Comparison of ENCODE assay signal across 24 cellular contexts in genomic region chr17:72534265-72534664, GRCh38.
DNase-seq lines count a peak whose midpoint lies in the region; ATAC-seq, FAIRE-seq and TF ChIP-seq lines count a peak whose summit lies in the region.
"Had no signal": no experiment of that assay in that cellular context is flagged by ENCODE, and none has a peak within 500 bp of the region (broad histone marks: within the 10 kb centered on the region; RNA-seq: fewer than 3 reads in every experiment).

No MANE protein-coding gene starts in this region.

- H4K20me1 ChIP-seq in H1 (replicated peaks in 1 of 2; ENCODE audit: control insufficient read depth in 1 of 2, insufficient read depth in 2 of 2, low read length in 2 of 2), result no peaks in the 10 kb centered on the region
- H4K20me1 ChIP-seq: BLaER1 treated with 17β-estradiol and CSF1 and Interleukin-3, amounts not matched to agents 10 nM and 100 nM had no signal

- WGBS in A549 (ENCODE audit: missing lambda C conversion rate), result 88% methylated on average over 2 of the region's 2 CpGs
- WGBS in H1 (ENCODE audit: extremely low coverage in 1 of 2, insufficient coverage in 1 of 2, insufficient read length in 1 of 2, insufficient replicate concordance in 2 of 2, low coverage in 1 of 2, low lambda C conversion rate in 2 of 2, missing lambda C conversion rate in 1 of 2), 2 experiments, result 92% methylated on average over 2 of the region's 2 CpGs; no CpG with 5 or more reads in 1 of the 2 experiments

- no peak for DNase-seq in A549 (ENCODE audit: low read depth in 1 of 2, low spot score in 1 of 2)
- no peak for DNase-seq in Panc1 (ENCODE audit: low read depth, low spot score)
- DNase-seq in H1 (ENCODE audit: low read depth in 1 of 2, low spot score in 2 of 2), result no peak
- DNase-seq in NCI-H510A treated with DMSO at 0.1 percent for 48 hours (lab: John Stamatoyannopoulos, UW), result no peak
- DNase-seq in NCI-H2081 (lab: John Stamatoyannopoulos, UW), result no peak
- no peak for DNase-seq in mucosa of descending colon
- DNase-seq: ACHN; AML-193; BE2C; CD4-positive, alpha-beta T cell; CD8-positive, alpha-beta memory T cell; DMS 273 treated with DMSO at 0.1 percent for 48 hours; DMS79; EL; GDM1; GM23248; H9 had no signal

- H2AK5ac ChIP-seq in H1 (ENCODE audit: low read depth, low read length), result no peak overlapping the region

- no peak overlapping the region for H3K18ac ChIP-seq in H1 (ENCODE audit: extremely low read depth, low read length)

- no peak overlapping the region for H4K5ac ChIP-seq in H1 (ENCODE audit: insufficient read length, low read depth, low read length)

- no peaks in the 10 kb centered on the region for H3K79me1 ChIP-seq in H1 (ENCODE audit: low read depth, low read length)

- H3K56ac ChIP-seq in H1 (replicated peaks; ENCODE audit: insufficient read length, low read depth, low read length), result no peak overlapping the region

- TF ChIP-seq POLR2A in A549 (IDR thresholded peaks at IDR 0.05; ENCODE audit: low read length), result no peak
- no peak for TF ChIP-seq POLR2A in H1 (IDR thresholded peaks at IDR 0.05; ENCODE audit: control extremely low read depth in 1 of 2, low read depth in 2 of 2, low read length in 2 of 2)

- H3K4me1 ChIP-seq in A549, result peaks cover 32% of the 10 kb centered on the region
- peaks cover 81% of the 10 kb centered on the region for H3K4me1 ChIP-seq in Panc1 (ENCODE audit: control insufficient read depth, insufficient read depth, low read length)
- H3K4me1 ChIP-seq in H1 (replicated peaks in 1 of 4; ENCODE audit: control insufficient read depth in 3 of 4, insufficient read depth in 4 of 4, low read length in 3 of 4), result peaks cover 2 to 9% (median 8%) of the 10 kb centered on the region in 4 experiments
- H3K4me1 ChIP-seq in mucosa of descending colon (ENCODE audit: low read depth), result peaks cover 14% of the 10 kb centered on the region
- H3K4me1 ChIP-seq: BE2C had no signal

- H2BK15ac ChIP-seq in H1 (ENCODE audit: low read length), result no peak overlapping the region

- intact Hi-C loops in Panc1 (cut with micrococcal nuclease; ENCODE audit: unreplicated experiment), result loop anchor here (10.0 kb wide), 1 partner anchor 1059 kb away; no protein-coding TSS in a partner anchor
- intact Hi-C loops in mucosa of descending colon (cut with DNase I, micrococcal nuclease), result loop anchor here in 1 of 2 donors (10.0 kb wide), 1 partner anchor 1899 kb away; no protein-coding TSS in a partner anchor

- TF ChIP-seq EP300 in A549 (IDR thresholded peaks at IDR 0.05), result no peak
- TF ChIP-seq EP300 in H1 (IDR thresholded peaks at IDR 0.05; ENCODE audit: borderline replicate concordance in 1 of 2, low read depth in 2 of 2, low read length in 2 of 2), result no peak

- FAIRE-seq in A549 (lab: Jason Lieb, UNC), result no peak
- FAIRE-seq in H1 (lab: Jason Lieb, UNC), result no peak
- FAIRE-seq: A204.1, D721Med, GM12878, GM19239 had no signal

- H3K36me3 ChIP-seq in Panc1 (ENCODE audit: control insufficient read depth, insufficient read depth, low read length) (no peaks in the 10 kb centered on the region), H1 (ENCODE audit: control insufficient read depth in 2 of 4, insufficient read depth in 4 of 4, low read length in 3 of 4) (no peaks in the 10 kb centered on the region), mucosa of descending colon (ENCODE audit: low read depth) (no peaks in the 10 kb centered on the region)
- H3K36me3 ChIP-seq: BE2C; BLaER1 treated with 17β-estradiol and CSF1 and Interleukin-3, amounts not matched to agents 10 nM and 100 nM had no signal

- no peak for ATAC-seq in A549
- no peak for ATAC-seq in Panc1
- no peak for ATAC-seq in mucosa of descending colon
- no peak for ATAC-seq in HG03196 (IDR thresholded peaks at IDR 0.05; ENCODE audit: unreplicated experiment)
- ATAC-seq: GM12878 had no signal

- no peaks in the 10 kb centered on the region for H3K27me3 ChIP-seq in Panc1 (ENCODE audit: control insufficient read depth, insufficient read depth, low read length)
- H3K27me3 ChIP-seq in H1 (replicated peaks in 1 of 4; ENCODE audit: control insufficient read depth in 3 of 4, extremely low read depth in 1 of 4, insufficient read depth in 3 of 4, low read length in 3 of 4), result no peaks in the 10 kb centered on the region
- H3K27me3 ChIP-seq: BE2C had no signal

- in situ Hi-C loops in Panc1 (cut with HindIII; ENCODE audit: low pct_unique_long_range_greater_than_20kb, low sequenced_read_pairs), result no loop called here

- H4K91ac ChIP-seq in H1 (replicated peaks; ENCODE audit: insufficient read length, low read length), result no peak overlapping the region

- H3K14ac ChIP-seq in H1 (ENCODE audit: insufficient read length), result no peak overlapping the region

- H4K8ac ChIP-seq in H1 (ENCODE audit: extremely low read depth, insufficient read depth, low read length), result no peak overlapping the region

- no peaks in the 10 kb centered on the region for H3K79me2 ChIP-seq in H1 (ENCODE audit: control insufficient read depth in 1 of 2, insufficient read depth in 2 of 2, low read length in 2 of 2)

- H2BK20ac ChIP-seq in H1 (ENCODE audit: low read length), result no peak overlapping the region

- H2BK120ac ChIP-seq in H1 (replicated peaks; ENCODE audit: low read depth, low read length), result no peak overlapping the region

- no peak overlapping the region for H2BK12ac ChIP-seq in H1 (ENCODE audit: low read depth, low read length)

- no peak overlapping the region for H2BK5ac ChIP-seq in H1 (ENCODE audit: low read depth, low read length)

- no peak overlapping the region for H3K23ac ChIP-seq in H1 (ENCODE audit: insufficient read length)

- H3K9me3 ChIP-seq in A549 (peaks cover 8% of the 10 kb centered on the region), Panc1 (ENCODE audit: control insufficient read depth, insufficient read depth, low read depth, low read length) (no peaks in the 10 kb centered on the region), H1 (ENCODE audit: insufficient read depth in 2 of 2, low read depth in 1 of 2, low read length in 1 of 2) (peaks cover 0 to 7% of the 10 kb centered on the region in 2 experiments; a peak in 1 of 4 replicates), mucosa of descending colon (no peaks in the 10 kb centered on the region)
- H3K9me3 ChIP-seq: BE2C had no signal

- H2AFZ ChIP-seq in H1 (ENCODE audit: low read length), result no peak overlapping the region
- H2AFZ ChIP-seq: GM23248 had no signal

- H3K4me3 ChIP-seq in A549 (no peak overlapping the region), Panc1 (ENCODE audit: low read depth in 2 of 2, low read length in 2 of 2) (no peak overlapping the region), H1 (ENCODE audit: extremely low read depth in 1 of 4, insufficient read depth in 2 of 4, low read depth in 3 of 4, low read length in 4 of 4) (no peak overlapping the region), mucosa of descending colon (no peak overlapping the region)
- H3K4me3 ChIP-seq: BLaER1 treated with 17β-estradiol and CSF1 and Interleukin-3, amounts not matched to agents 10 nM and 100 nM; GM12878; GM23248 had no signal

- no peak for TF ChIP-seq RAD21 in A549 (conservative IDR thresholded peaks at IDR 0.05 in 1 of 2, IDR thresholded peaks at IDR 0.05 in 1 of 2)
- no peak for TF ChIP-seq RAD21 in H1 (IDR thresholded peaks at IDR 0.05 in 1 of 2, conservative IDR thresholded peaks at IDR 0.05 in 1 of 2; ENCODE audit: low read depth in 2 of 2, low read length in 2 of 2)

- BruUV-seq in Panc1 (replicated peaks; lab: Mats Ljungman, UMichigan), result TSS peak; percentile 9

- H3K9ac ChIP-seq in H1 (replicated peaks in 1 of 4; ENCODE audit: extremely low read depth in 1 of 4, low read depth in 3 of 4, low read length in 3 of 4), result no peak overlapping the region
- H3K9ac ChIP-seq: BLaER1 treated with 17β-estradiol and CSF1 and Interleukin-3, amounts not matched to agents 10 nM and 100 nM; GM23248 had no signal

- no peaks in the 10 kb centered on the region; the same call in 1 of the 2 replicates for H3K23me2 ChIP-seq in H1 (ENCODE audit: low read depth, low read length)

- CTCF ChIA-PET in A549 (lab: Yijun Ruan, JAX), result no interaction called here
- CTCF ChIA-PET in Panc1 (lab: Charles Lee), result no interaction called here
- CTCF ChIA-PET in H1 (lab: Charles Lee; ENCODE audit: partially characterized antibody), result no interaction called here

- no peak overlapping the region for H3K4ac ChIP-seq in H1 (replicated peaks; ENCODE audit: insufficient read length, low read depth, low read length)

- H3K4me2 ChIP-seq in A549 (no peak overlapping the region), H1 (ENCODE audit: insufficient read depth in 1 of 2, low read depth in 2 of 2, low read length in 2 of 2) (no peak overlapping the region)
- H3K4me2 ChIP-seq: BLaER1 treated with 17β-estradiol and CSF1 and Interleukin-3, amounts not matched to agents 10 nM and 100 nM had no signal

- no peak for TF ChIP-seq CTCF in 22Rv1 (IDR thresholded peaks at IDR 0.05)
- no peak for TF ChIP-seq CTCF in A549 (IDR thresholded peaks at IDR 0.05)
- no peak for TF ChIP-seq CTCF in Panc1 (IDR thresholded peaks at IDR 0.05)
- TF ChIP-seq CTCF in H1 (IDR thresholded peaks at IDR 0.05; ENCODE audit: control extremely low read depth in 1 of 3, insufficient read depth in 1 of 3, low read depth in 1 of 3, low read length in 3 of 3), result no peak
- TF ChIP-seq CTCF in mucosa of descending colon (IDR thresholded peaks at IDR 0.05), result no peak

- POLR2A ChIA-PET in A549 (lab: Yijun Ruan, JAX), result no interaction called here
- POLR2A ChIA-PET in Panc1 (lab: Charles Lee), result no interaction called here
- POLR2A ChIA-PET in H1 (lab: Charles Lee; ENCODE audit: partially characterized antibody), result no interaction called here

- H3K27ac ChIP-seq in 22Rv1, result peak overlapping the region; percentile 25
- H3K27ac ChIP-seq in A549, result no peak overlapping the region
- H3K27ac ChIP-seq in Panc1 (ENCODE audit: low read length), result peak overlapping the region; percentile 81; the same call in 1 of the 2 replicates
- H3K27ac ChIP-seq in H1 (ENCODE audit: low read depth, low read length), result no peak overlapping the region
- H3K27ac ChIP-seq: BLaER1 treated with 17β-estradiol and CSF1 and Interleukin-3, amounts not matched to agents 10 nM and 100 nM; GM23248 had no signal

TF ChIP-seq in A549, 52 proteins besides CTCF, POLR2A, EP300 and RAD21 (continues in another document):
- TF ChIP-seq POLR2AphosphoS2 (conservative IDR thresholded peaks at IDR 0.05; ENCODE audit: low read length), result no peak
- no peak for TF ChIP-seq ZNF302 (CRISPR knock-in tag; IDR thresholded peaks at IDR 0.05)
- TF ChIP-seq MAFK (IDR thresholded peaks at IDR 0.05; ENCODE audit: partially characterized antibody), result no peak

TF ChIP-seq in H1, 55 proteins besides CTCF, POLR2A, EP300 and RAD21:
- TF ChIP-seq RNF2 (IDR thresholded peaks at IDR 0.05; ENCODE audit: borderline replicate concordance, low read depth, low read length, missing control alignments, poor library complexity, severe bottlenecking) (no peak), KDM1A (IDR thresholded peaks at IDR 0.05; ENCODE audit: borderline replicate concordance, low read length) (0 out of 2 replicates have a peak, but pooled peaks have one; percentile 38)

Comparison
In these comparisons a context has a peak if more than half of its experiments do, and no peak if none do; other contexts are left out.
1. H3K27ac ChIP-seq: peak in 22Rv1 (single experiment) and Panc1 (single experiment); none in A549 (0 of 2) and H1 (single experiment).